20 cellular contexts compared by ENCODE assay signal in genomic region chr21:36745459-36745858, GRCh38. TPM values are rescaled to one million over a fixed set of nuclear protein-coding genes. Genes with fewer than 3 reads are reported as not detected.
DNase-seq lines count a peak whose midpoint lies in the region; ATAC-seq, FAIRE-seq and TF ChIP-seq lines count a peak whose summit lies in the region.
"Had no signal": no experiment of that assay in that cellular context is flagged by ENCODE, and none has a peak within 500 bp of the region (broad histone marks: within the 10 kb centered on the region; RNA-seq: fewer than 3 reads in every experiment).

No MANE protein-coding gene starts in this region.

- H3K27me3 ChIP-seq in HepG2 (ENCODE audit: control insufficient read depth in 1 of 2, insufficient read depth in 2 of 2, low read length in 2 of 2) (no peaks in the 10 kb centered on the region), right lobe of liver (no peaks in the 10 kb centered on the region), H1 (replicated peaks in 1 of 4; ENCODE audit: control insufficient read depth in 3 of 4, extremely low read depth in 1 of 4, insufficient read depth in 3 of 4, low read length in 3 of 4) (peaks cover 0 to 15% (median 7%) of the 10 kb centered on the region in 4 experiments; a peak in 5 of 7 replicates), osteoblast (ENCODE audit: insufficient read depth, low read length) (no peaks in the 10 kb centered on the region)

- CTCF ChIA-PET in HepG2 (lab: Yijun Ruan, JAX; ENCODE audit: low intra/inter-chr PET ratio, low total read pairs) = no interaction called here
- CTCF ChIA-PET in H1 (lab: Charles Lee; ENCODE audit: partially characterized antibody) = interaction anchor here (0.9 to 2.2 kb wide), 6 partner anchors 44 to 232 kb away, joined by 3 to 9 read pairs (median 4); no protein-coding TSS in a partner anchor

- no peak overlapping the region for H2BK120ac ChIP-seq in H1 (replicated peaks; ENCODE audit: low read depth, low read length)

- no peak overlapping the region for H2AK5ac ChIP-seq in H1 (ENCODE audit: low read depth, low read length)

- no peak for TF ChIP-seq RAD21 in HepG2 (CRISPR knock-in tag; IDR thresholded peaks at IDR 0.05)
- TF ChIP-seq RAD21 in H1 (IDR thresholded peaks at IDR 0.05 in 1 of 2, conservative IDR thresholded peaks at IDR 0.05 in 1 of 2; ENCODE audit: low read depth in 2 of 2, low read length in 2 of 2) = no peak

- H2BK12ac ChIP-seq in H1 (ENCODE audit: low read depth, low read length) = 0 out of 2 replicates have a peak overlapping the region, but pooled peaks have one; percentile 11

- peak overlapping the region; percentile 0; the same call in 1 of the 2 replicates for H2BK15ac ChIP-seq in H1 (ENCODE audit: low read length)

- H3K4me1 ChIP-seq in HepG2 (ENCODE audit: insufficient read depth, low read length) (peaks cover 12% of the 10 kb centered on the region), right lobe of liver (peaks cover 0 to 6% (median 0%) of the 10 kb centered on the region in 4 donors), H1 (replicated peaks in 1 of 4; ENCODE audit: control insufficient read depth in 3 of 4, insufficient read depth in 4 of 4, low read length in 3 of 4) (peaks cover 5 to 12% (median 7%) of the 10 kb centered on the region in 4 experiments), osteoblast (ENCODE audit: insufficient read depth, low read length) (no peaks in the 10 kb centered on the region)

- no TSS peak for BruUV-seq in HepG2 (replicated peaks; lab: Mats Ljungman, UMichigan)

- DNase-seq in HepG2 (ENCODE audit: low spot score) (no peak), right lobe of liver (no peak), H1 (ENCODE audit: low read depth in 1 of 2, low spot score in 2 of 2) (no peak), osteoblast (ENCODE audit: insufficient read length, low spot score, missing footprints) (peak; percentile 49), GM19238 (ENCODE audit: insufficient read length, low spot score) (no peak), medulla oblongata (ENCODE audit: extremely low spot score) (no peak)
- no peak for DNase-seq in stimulated activated CD4-positive, alpha-beta T cell treated with anti-CD3 and anti-CD28 coated beads, Interleukin-2, amount 100 ng/mL, for 48 hours
- DNase-seq: AML-193; Caco-2; CD4-positive, alpha-beta T cell had no signal

- no peak overlapping the region for H2BK20ac ChIP-seq in H1 (ENCODE audit: low read length)

- H3K9ac ChIP-seq in HepG2 (ENCODE audit: insufficient read depth, low read depth, low read length) = no peak overlapping the region
- H3K9ac ChIP-seq in H1 (replicated peaks in 1 of 4; ENCODE audit: extremely low read depth in 1 of 4, low read depth in 3 of 4, low read length in 3 of 4) = no peak overlapping the region

- intact Hi-C loops in HepG2 (cut with micrococcal nuclease; ENCODE audit: unreplicated experiment) (loop anchor here (5.0 kb wide), 2 partner anchors 117 to 182 kb away; no protein-coding TSS in a partner anchor), right lobe of liver (cut with DNase I) (no loop called here)

- H3K79me1 ChIP-seq in H1 (ENCODE audit: low read depth, low read length) = no peaks in the 10 kb centered on the region

- H3K27ac ChIP-seq in HepG2 (ENCODE audit: extremely low read length, insufficient read depth, low read length) = no peak overlapping the region
- no peak overlapping the region for H3K27ac ChIP-seq in right lobe of liver
- H3K27ac ChIP-seq in H1 (ENCODE audit: low read depth, low read length) = no peak overlapping the region
- no peak overlapping the region for H3K27ac ChIP-seq in osteoblast (ENCODE audit: low read depth, low read length)
- H3K27ac ChIP-seq: 22Rv1, A549, C4-2B had no signal

- H3K36me3 ChIP-seq in HepG2 (replicated peaks in 1 of 2; ENCODE audit: control insufficient read depth in 1 of 2, insufficient read depth in 2 of 2, low read length in 2 of 2) (no peaks in the 10 kb centered on the region), right lobe of liver (no peaks in the 10 kb centered on the region), H1 (ENCODE audit: control insufficient read depth in 2 of 4, insufficient read depth in 4 of 4, low read length in 3 of 4) (no peaks in the 10 kb centered on the region), osteoblast (ENCODE audit: insufficient read depth, low read length) (no peaks in the 10 kb centered on the region)
- H3K36me3 ChIP-seq: HAP-1 had no signal

- in situ Hi-C loops in HepG2 (cut with HindIII; ENCODE audit: extremely low pct_ligation_motif_present, low pct_unique_long_range_greater_than_20kb) = no loop called here

- H3K4me3 ChIP-seq in HepG2 (replicated peaks in 1 of 3; ENCODE audit: insufficient read depth in 1 of 3, low read depth in 2 of 3, low read length in 3 of 3) = no peak overlapping the region
- no peak overlapping the region for H3K4me3 ChIP-seq in right lobe of liver
- no peak overlapping the region for H3K4me3 ChIP-seq in H1 (ENCODE audit: extremely low read depth in 1 of 4, insufficient read depth in 2 of 4, low read depth in 3 of 4, low read length in 4 of 4)
- H3K4me3 ChIP-seq in osteoblast (ENCODE audit: insufficient read depth, low read length) = no peak overlapping the region
- H3K4me3 ChIP-seq: A549, HAP-1 had no signal

- no peaks in the 10 kb centered on the region for H3K79me2 ChIP-seq in HepG2 (ENCODE audit: insufficient read depth, low read length)
- no peaks in the 10 kb centered on the region for H3K79me2 ChIP-seq in H1 (ENCODE audit: control insufficient read depth in 1 of 2, insufficient read depth in 2 of 2, low read length in 2 of 2)
- no peaks in the 10 kb centered on the region for H3K79me2 ChIP-seq in osteoblast (ENCODE audit: insufficient read depth, low read length)

- POLR2A ChIA-PET in HepG2 (lab: Yijun Ruan, JAX) = no interaction called here
- POLR2A ChIA-PET in H1 (lab: Charles Lee; ENCODE audit: partially characterized antibody) = no interaction called here

- H4K5ac ChIP-seq in H1 (ENCODE audit: insufficient read length, low read depth, low read length) = no peak overlapping the region

- H3K23me2 ChIP-seq in H1 (ENCODE audit: low read depth, low read length) = peaks cover 8% of the 10 kb centered on the region

- no peak overlapping the region for H3K56ac ChIP-seq in H1 (replicated peaks; ENCODE audit: insufficient read length, low read depth, low read length)

- H2BK5ac ChIP-seq in H1 (ENCODE audit: low read depth, low read length) = no peak overlapping the region

- H3K14ac ChIP-seq in H1 (ENCODE audit: insufficient read length) = no peak overlapping the region

- FAIRE-seq in HepG2 (lab: Jason Lieb, UNC) (no peak), H1 (lab: Jason Lieb, UNC) (no peak)
- FAIRE-seq: A549, D721Med, G401.6, GM12891, GM18507 had no signal

- H4K8ac ChIP-seq in H1 (ENCODE audit: extremely low read depth, insufficient read depth, low read length) = no peak overlapping the region

- 94% methylated on average over 3 of the region's 5 CpGs for WGBS in HepG2 (ENCODE audit: low lambda C conversion rate)
- 40% methylated on average over 1 of the region's 5 CpGs for WGBS in right lobe of liver (ENCODE audit: insufficient coverage, low coverage, low lambda C conversion rate, missing lambda C conversion rate)
- WGBS in H1 (ENCODE audit: extremely low coverage in 1 of 2, insufficient coverage in 1 of 2, insufficient read length in 1 of 2, insufficient replicate concordance in 2 of 2, low coverage in 1 of 2, low lambda C conversion rate in 2 of 2, missing lambda C conversion rate in 1 of 2), 2 experiments = 92% methylated on average over 5 of the region's 5 CpGs; no CpG with 5 or more reads in 1 of the 2 experiments

- H4K20me1 ChIP-seq in HepG2 (ENCODE audit: insufficient read depth, low read length) (no peaks in the 10 kb centered on the region), H1 (replicated peaks in 1 of 2; ENCODE audit: control insufficient read depth in 1 of 2, insufficient read depth in 2 of 2, low read length in 2 of 2) (no peaks in the 10 kb centered on the region), osteoblast (ENCODE audit: insufficient read depth, low read length) (no peaks in the 10 kb centered on the region)

- TF ChIP-seq EP300 in HepG2 (IDR thresholded peaks at IDR 0.05; ENCODE audit: low read depth in 2 of 2, low read length in 2 of 2) = no peak
- no peak for TF ChIP-seq EP300 in HepG2 (CRISPR knock-in tag; IDR thresholded peaks at IDR 0.05; ENCODE audit: borderline replicate concordance)
- TF ChIP-seq EP300 in H1 (IDR thresholded peaks at IDR 0.05; ENCODE audit: borderline replicate concordance in 1 of 2, low read depth in 2 of 2, low read length in 2 of 2) = no peak

- TF ChIP-seq POLR2A in HepG2 (IDR thresholded peaks at IDR 0.05; ENCODE audit: insufficient read depth in 1 of 2, low read depth in 2 of 2, low read length in 2 of 2) (no peak), right lobe of liver (IDR thresholded peaks at IDR 0.05) (no peak), H1 (IDR thresholded peaks at IDR 0.05; ENCODE audit: control extremely low read depth in 1 of 2, low read depth in 2 of 2, low read length in 2 of 2) (no peak)

- no peak for TF ChIP-seq CTCF in HepG2 (CRISPR knock-in tag; IDR thresholded peaks at IDR 0.05)
- TF ChIP-seq CTCF in right lobe of liver (IDR thresholded peaks at IDR 0.05) = no peak
- no peak for TF ChIP-seq CTCF in H1 (IDR thresholded peaks at IDR 0.05; ENCODE audit: control extremely low read depth in 1 of 3, insufficient read depth in 1 of 3, low read depth in 1 of 3, low read length in 3 of 3)
- TF ChIP-seq CTCF in osteoblast (IDR thresholded peaks at IDR 0.05; ENCODE audit: extremely low read depth, low read depth, low read length) = no peak

- H2AFZ ChIP-seq in HepG2 (ENCODE audit: low read length) (no peak overlapping the region), H1 (ENCODE audit: low read length) (no peak overlapping the region), osteoblast (ENCODE audit: low read length) (no peak overlapping the region)

- no peak overlapping the region for H3K18ac ChIP-seq in H1 (ENCODE audit: extremely low read depth, low read length)

- no peak overlapping the region for H3K4me2 ChIP-seq in HepG2 (ENCODE audit: low read depth, low read length)
- H3K4me2 ChIP-seq in H1 (ENCODE audit: insufficient read depth in 1 of 2, low read depth in 2 of 2, low read length in 2 of 2) = no peak overlapping the region
- H3K4me2 ChIP-seq in osteoblast (ENCODE audit: insufficient read depth, low read length) = no peak overlapping the region
- H3K4me2 ChIP-seq: A549 had no signal

- no peak overlapping the region for H4K91ac ChIP-seq in H1 (replicated peaks; ENCODE audit: insufficient read length, low read length)

- no peak overlapping the region for H3K4ac ChIP-seq in H1 (replicated peaks; ENCODE audit: insufficient read length, low read depth, low read length)

- ATAC-seq in HepG2 (no peak), right lobe of liver (no peak)
- ATAC-seq: A549 had no signal

- H3K23ac ChIP-seq in H1 (ENCODE audit: insufficient read length) = no peak overlapping the region

- H3K9me3 ChIP-seq in HepG2 (ENCODE audit: low read length) (no peaks in the 10 kb centered on the region), right lobe of liver (no peaks in the 10 kb centered on the region), H1 (ENCODE audit: insufficient read depth in 2 of 2, low read depth in 1 of 2, low read length in 1 of 2) (no peaks in the 10 kb centered on the region), osteoblast (ENCODE audit: low read depth, low read length) (no peaks in the 10 kb centered on the region)
- H3K9me3 ChIP-seq: A549, Caco-2, HAP-1 had no signal

RNA-seq across cellular contexts. Expression of gene SIM2, which starts 46.5 kb away (rescaled TPM):
- total RNA-seq in HepG2 (2016; rRNA removed; fragmentation: Illumina TruSeq; extraction: Trizol) (0.53 TPM in 2 replicates), right lobe of liver (not detected), osteoblast (2.7 and 3.6 TPM in 2 replicates)
- 0.20 and 0.35 TPM in 2 replicates for total RNA-seq in HepG2 (2016; cell fraction: cytosol; rRNA removed; fragmentation: Illumina TruSeq; extraction: Trizol; ENCODE audit: low read depth)
- 0.22 and 0.50 TPM in 2 replicates for total RNA-seq in HepG2 (2016; cell fraction: insoluble cytoplasmic fraction; rRNA removed; fragmentation: Illumina TruSeq; extraction: Trizol)
- 0.38 and 0.49 TPM in 2 replicates for total RNA-seq in HepG2 (2016; cell fraction: membrane; rRNA removed; fragmentation: Illumina TruSeq; extraction: Trizol)
- 0.50 and 0.97 TPM in 2 replicates for total RNA-seq in HepG2 (2016; cell fraction: nucleus; rRNA removed; fragmentation: Illumina TruSeq; extraction: Trizol)
- polyA plus RNA-seq in HepG2 (2011; rRNA removed) (0.12 and 0.36 TPM in 2 replicates), H1 (2011; rRNA removed) (0.05 and 0.16 TPM in 2 replicates)
- polyA plus RNA-seq in HepG2 (2011; cell fraction: cytosol; rRNA removed) = 0.13 and 0.15 TPM in 2 replicates
- 0.61 and 0.66 TPM in 2 replicates for polyA plus RNA-seq in HepG2 (2011; cell fraction: nucleus; rRNA removed)
- polyA plus RNA-seq in HepG2 (2012) = 0.36 and 0.76 TPM in 2 replicates
- polyA plus RNA-seq in HepG2 (2016; cell fraction: cytosol; fragmentation: Illumina TruSeq; extraction: Trizol; ENCODE audit: low read depth) = 0.29 TPM in 2 replicates
- polyA plus RNA-seq in HepG2 (2016; cell fraction: insoluble cytoplasmic fraction; fragmentation: Illumina TruSeq; extraction: Trizol; ENCODE audit: low read depth) = 0.62 and 0.96 TPM in 2 replicates
- 0.65 and 0.81 TPM in 2 replicates for polyA plus RNA-seq in HepG2 (2016; cell fraction: membrane; fragmentation: Illumina TruSeq; extraction: Trizol; ENCODE audit: low read depth)
- polyA plus RNA-seq in HepG2 (2016; cell fraction: nucleus; fragmentation: Illumina TruSeq; extraction: Trizol; ENCODE audit: insufficient read depth, low read depth) = 1.5 and 2.1 TPM in 2 replicates
- 0.80 and 17.2 TPM in 2 replicates for polyA minus RNA-seq in HepG2 (2011; rRNA and poly(A)+ RNA removed; ENCODE audit: low replicate concordance)
- 0.26 TPM in 1 of 2 replicates, not detected in the other for polyA minus RNA-seq in HepG2 (2011; cell fraction: cytosol; rRNA and poly(A)+ RNA removed)
- polyA minus RNA-seq in HepG2 (2011; cell fraction: nucleus; rRNA and poly(A)+ RNA removed) = 0.77 and 1.1 TPM in 2 replicates
- 0.26 and 0.34 TPM in 2 replicates for total RNA-seq in H1 (2021; fragmentation: NEBNext Ultra II Directional; extraction: Animal tissue kit (Norgen Biotek cat#: 25700))
- 0.08 TPM for polyA plus RNA-seq in H1 (2011; cell fraction: cytosol; rRNA removed)
- 0.24 TPM for polyA plus RNA-seq in H1 (2011; cell fraction: nucleus; rRNA removed)
- polyA plus RNA-seq in H1 (2012, experiment 1 of 2) = 0.08 to 0.37 TPM (median 0.19 TPM) in 4 replicates
- 0.05 TPM for polyA plus RNA-seq in H1 (2012, experiment 2 of 2)
- polyA plus RNA-seq in H1 (2013, experiment 1 of 2) = 0.14 TPM
- 0.11 TPM for polyA plus RNA-seq in H1 (2013, experiment 2 of 2)
- 0.05 and 0.13 TPM in 2 replicates for polyA minus RNA-seq in H1 (2011; rRNA and poly(A)+ RNA removed)
- polyA minus RNA-seq in H1 (2011; cell fraction: cytosol; rRNA and poly(A)+ RNA removed) = not detected
- polyA minus RNA-seq in H1 (2011; cell fraction: nucleus; rRNA and poly(A)+ RNA removed) = 0.70 TPM
- total RNA-seq: CD4-positive, alpha-beta T cell had no signal
- polyA plus RNA-seq: BJ, IgD-negative memory B cell had no signal
